Comparison of ENCODE assay signal across 8 cellular contexts in genomic region chr14:31457665-31458659, GRCh38. TPM values are rescaled to one million over a fixed set of nuclear protein-coding genes. Genes with fewer than 3 reads are reported as not detected.
DNase-seq lines count a peak whose midpoint lies in the region; ATAC-seq, FAIRE-seq and TF ChIP-seq lines count a peak whose summit lies in the region.

No MANE protein-coding gene starts in this region.

- no peak overlapping the region for H2BK15ac ChIP-seq in H9 (ENCODE audit: low read depth, low read length)

- CTCF ChIA-PET in AG04450 (lab: Charles Lee) (interaction anchor here (1.1 to 3.0 kb wide), 3 partner anchors 9 to 796 kb away, joined by 3 to 12 read pairs (median 11); partner anchors contain the start of gene HEATR5A), HepG2 (lab: Yijun Ruan, JAX; ENCODE audit: low intra/inter-chr PET ratio, low total read pairs) (no interaction called here)

- H3K9me3 ChIP-seq in AG04450 (ENCODE audit: control insufficient read depth, insufficient read depth, low read length) (no peaks in the 10 kb centered on the region), H9 (ENCODE audit: control insufficient read depth, low read depth, low read length) (no peaks in the 10 kb centered on the region), HepG2 (ENCODE audit: low read length) (no peaks in the 10 kb centered on the region), thyroid gland (no peaks in the 10 kb centered on the region)

- in situ Hi-C loops in HepG2 (cut with HindIII; ENCODE audit: extremely low pct_ligation_motif_present, low pct_unique_long_range_greater_than_20kb) = loop anchor here (5.0 kb wide), 1 partner anchor 36 kb away; the partner anchor contains the start of gene HEATR5A

- no peak overlapping the region for H2BK120ac ChIP-seq in H9 (ENCODE audit: low read depth, low read length, poor library complexity, severe bottlenecking)

- H3T11ph ChIP-seq in H9 (ENCODE audit: low read length) = no peak overlapping the region

- H2BK5ac ChIP-seq in H9 (ENCODE audit: insufficient read length, low read length) = no peak overlapping the region

- H3K56ac ChIP-seq in H9 (ENCODE audit: insufficient read length, low read depth, low read length) = no peak overlapping the region

- H3K23me2 ChIP-seq in H9 (ENCODE audit: insufficient read length, low read depth, low read length, poor library complexity, severe bottlenecking) = peaks cover 5% of the 10 kb centered on the region

- H3K4ac ChIP-seq in H9 (ENCODE audit: low read depth, low read length) = no peak overlapping the region

- H4K91ac ChIP-seq in H9 (ENCODE audit: insufficient read length, low read depth, low read length) = no peak overlapping the region

- H3K18ac ChIP-seq in H9 (ENCODE audit: insufficient read length, low read depth, low read length) = no peak overlapping the region

- TF ChIP-seq RAD21 in HepG2 (CRISPR knock-in tag; IDR thresholded peaks at IDR 0.05) = no peak

- H3K27me3 Mint-ChIP-seq in H9 (ENCODE audit: low read depth) = no peaks in the 10 kb centered on the region
- no peaks in the 10 kb centered on the region for H3K27me3 Mint-ChIP-seq in activated naive CD8-positive, alpha-beta T cell

- no peak overlapping the region for H3K14ac ChIP-seq in H9 (ENCODE audit: insufficient read depth, low read length)

- TF ChIP-seq POLR2A in HepG2 (IDR thresholded peaks at IDR 0.05; ENCODE audit: insufficient read depth in 1 of 2, low read depth in 2 of 2, low read length in 2 of 2) = no peak
- TF ChIP-seq POLR2A in thyroid gland (IDR thresholded peaks at IDR 0.05) = no peak

- TSS peak; percentile 94 for BruUV-seq in HepG2 (replicated peaks; lab: Mats Ljungman, UMichigan)

- H3K4me1 Mint-ChIP-seq in H9 = peaks cover 23 to 26% of the 10 kb centered on the region in 2 experiments
- H3K4me1 Mint-ChIP-seq in activated naive CD8-positive, alpha-beta T cell (ENCODE audit: low read depth) = peaks cover 27% of the 10 kb centered on the region

- no peak overlapping the region for H2AFZ ChIP-seq in H9 (ENCODE audit: low read length)
- peak overlapping the region; percentile 79 for H2AFZ ChIP-seq in HepG2 (ENCODE audit: low read length)

- no peaks in the 10 kb centered on the region for H3K9me3 Mint-ChIP-seq in H9
- H3K9me3 Mint-ChIP-seq in activated naive CD8-positive, alpha-beta T cell (ENCODE audit: low read depth) = no peaks in the 10 kb centered on the region

- H4K20me1 ChIP-seq in H9 (ENCODE audit: control insufficient read depth, insufficient read depth, insufficient read length) = no peaks in the 10 kb centered on the region
- H4K20me1 ChIP-seq in HepG2 (ENCODE audit: insufficient read depth, low read length) = no peaks in the 10 kb centered on the region

- no peak overlapping the region for H3K23ac ChIP-seq in H9 (ENCODE audit: insufficient read length, low read depth, low read length)

- intact Hi-C loops in HepG2 (cut with micrococcal nuclease; ENCODE audit: unreplicated experiment) (loop anchor here (1.0 to 5.0 kb wide), 6 partner anchors 38 to 799 kb away; partner anchors contain the start of genes HEATR5A, HECTD1, NUBPL and RNU6-7), thyroid gland (cut with DNase I) (no loop called here)

- POLR2A ChIA-PET in AG04450 (lab: Yijun Ruan, JAX) (interaction anchor here (0.5 to 1.6 kb wide), 5 partner anchors 16 to 257 kb away, joined by 3 to 12 read pairs (median 4); partner anchors contain the start of gene HEATR5A), HepG2 (lab: Yijun Ruan, JAX) (interaction anchor here (0.5 to 4.4 kb wide), 33 partner anchors 8 to 836 kb away, joined by 3 to 181 read pairs (median 4); partner anchors contain the start of genes ARHGAP5, HEATR5A, HECTD1 and NUBPL)

- no CpG with 5 or more reads among the region's 11 CpGs for WGBS in H9 (ENCODE audit: extremely low coverage, insufficient read length, low lambda C conversion rate)
- whole genome bisulfite sequencing in HepG2 (ENCODE audit: low lambda C conversion rate) = under 1% methylated on average over 11 of the region's 11 CpGs
- 66 to 67% methylated on average over 11 of the region's 11 CpGs for WGBS in thyroid gland, 2 donors

- H3K36me3 Mint-ChIP-seq in H9 (ENCODE audit: insufficient read depth in 1 of 3, low read depth in 3 of 3) = peaks cover 0 to 4% (median 2%) of the 10 kb centered on the region in 3 experiments; a peak in 3 of 7 replicates
- no peaks in the 10 kb centered on the region for H3K36me3 Mint-ChIP-seq in activated naive CD8-positive, alpha-beta T cell

- no peak overlapping the region for H2BK12ac ChIP-seq in H9 (ENCODE audit: insufficient read length, low read depth, low read length)

- H2AK5ac ChIP-seq in H9 (ENCODE audit: insufficient read length, low read length) = no peak overlapping the region

- H3K79me2 ChIP-seq in H9 (ENCODE audit: insufficient read depth, low read length) (no peaks in the 10 kb centered on the region), HepG2 (ENCODE audit: insufficient read depth, low read length) (peaks cover 11% of the 10 kb centered on the region)

- H3K4me3 Mint-ChIP-seq in H9 = peak overlapping the region; percentile 91 to 95
- H3K4me3 Mint-ChIP-seq in activated naive CD8-positive, alpha-beta T cell = peak overlapping the region; percentile 97

- H3K79me1 ChIP-seq in H9 (ENCODE audit: insufficient read depth, low read depth, low read length, poor library complexity, severe bottlenecking) = no peaks in the 10 kb centered on the region

- H3K36me3 ChIP-seq in HepG2 (replicated peaks in 1 of 2; ENCODE audit: control insufficient read depth in 1 of 2, insufficient read depth in 2 of 2, low read length in 2 of 2) (peaks cover 0 to 1% of the 10 kb centered on the region in 2 experiments; a peak in 2 of 5 replicates), thyroid gland (no peaks in the 10 kb centered on the region)

- no peak overlapping the region for H4K8ac ChIP-seq in H9 (replicated peaks; ENCODE audit: insufficient read length, low read depth, low read length)

- FAIRE-seq in HepG2 (lab: Jason Lieb, UNC) = no peak

- peak; percentile 22 for ATAC-seq in HepG2

- DNase-seq in AG04450 (ENCODE audit: low read depth, low spot score) (no peak), H9 (no peak), HepG2 (ENCODE audit: low spot score) (peak; percentile 93), thyroid gland (no peak), cerebellar nuclear complex (lab: John Stamatoyannopoulos, UW) (no peak), D341Med (ENCODE audit: low spot score) (no peak)
- no peak for DNase-seq in activated effector memory CD4-positive, alpha-beta T cell treated with anti-CD3 and anti-CD28 coated beads, Interleukin-2, amount 50 U/mL, for 16 hours

- H3K27ac Mint-ChIP-seq in H9 = peak overlapping the region in 1 of 3 experiments; percentile 27; a peak in 1 of 7 replicates
- H3K27ac Mint-ChIP-seq in activated naive CD8-positive, alpha-beta T cell = peak overlapping the region; percentile 96

- H3K9ac ChIP-seq in H9 (ENCODE audit: extremely low read depth, insufficient read length, low read length) (no peak overlapping the region), HepG2 (ENCODE audit: insufficient read depth, low read depth, low read length) (peak overlapping the region; percentile 93)

- no peak overlapping the region for H4K5ac ChIP-seq in H9 (ENCODE audit: insufficient read length, low read depth, low read length)

- TF ChIP-seq EP300 in HepG2 (IDR thresholded peaks at IDR 0.05; ENCODE audit: low read depth in 2 of 2, low read length in 2 of 2) = peak; percentile 38 to 67; a peak in 2 of 4 replicates
- TF ChIP-seq EP300 in HepG2 (CRISPR knock-in tag; IDR thresholded peaks at IDR 0.05; ENCODE audit: borderline replicate concordance) = peak; percentile 58

- H3K27me3 ChIP-seq in AG04450 (ENCODE audit: control insufficient read depth, insufficient read depth, low read length) (no peaks in the 10 kb centered on the region), H9 (ENCODE audit: insufficient read depth, low read length) (no peaks in the 10 kb centered on the region), HepG2 (ENCODE audit: control insufficient read depth in 1 of 2, insufficient read depth in 2 of 2, low read length in 2 of 2) (no peaks in the 10 kb centered on the region; a peak in 1 of 5 replicates), thyroid gland (no peaks in the 10 kb centered on the region)

- H3K4me2 ChIP-seq in H9 (ENCODE audit: insufficient read depth, insufficient read length, low read length) = peak overlapping the region; percentile 90
- peak overlapping the region; percentile 93 for H3K4me2 ChIP-seq in HepG2 (ENCODE audit: low read depth, low read length)

- H3K4me1 ChIP-seq in H9 (ENCODE audit: insufficient read depth, low read length) (no peaks in the 10 kb centered on the region), HepG2 (ENCODE audit: insufficient read depth, low read length) (peaks cover 21% of the 10 kb centered on the region), thyroid gland (peaks cover 6 to 12% of the 10 kb centered on the region in 2 donors)

- TF ChIP-seq CTCF in AG04450 (IDR thresholded peaks at IDR 0.05; ENCODE audit: low read depth, low read length) = no peak
- TF ChIP-seq CTCF in H9 (conservative IDR thresholded peaks at IDR 0.05) = no peak
- TF ChIP-seq CTCF in HepG2 (CRISPR knock-in tag; IDR thresholded peaks at IDR 0.05) = no peak
- no peak for TF ChIP-seq CTCF in thyroid gland (IDR thresholded peaks at IDR 0.05)

- H2BK20ac ChIP-seq in H9 (ENCODE audit: low read depth, low read length, poor library complexity, severe bottlenecking) = no peak overlapping the region

- H3K4me3 ChIP-seq in AG04450 (ENCODE audit: low read depth, low read length) (peak overlapping the region; percentile 86), HepG2 (replicated peaks in 1 of 3; ENCODE audit: insufficient read depth in 1 of 3, low read depth in 2 of 3, low read length in 3 of 3) (peak overlapping the region; percentile 66 to 88 (median 84)), thyroid gland (replicated peaks in 1 of 3) (peak overlapping the region in 2 of 3 donors; percentile 23 to 63)

- no peak overlapping the region for H3K27ac ChIP-seq in AG04450 (ENCODE audit: low read depth, low read length)
- no peak overlapping the region for H3K27ac ChIP-seq in H9 (ENCODE audit: insufficient read length, low read depth, low read length)
- H3K27ac ChIP-seq in HepG2 (ENCODE audit: extremely low read length, insufficient read depth, low read length) = peak overlapping the region; percentile 87
- H3K27ac ChIP-seq in thyroid gland = peak overlapping the region in 2 of 3 donors; percentile 82 to 87

RNA-seq across cellular contexts. Expression of gene DTD2, which starts 0.7 kb away (rescaled TPM):
- 16.6 and 18.8 TPM in 2 replicates for polyA plus RNA-seq in AG04450 (2011; rRNA removed)
- 8.2 and 14.7 TPM in 2 replicates for polyA minus RNA-seq in AG04450 (2011; rRNA and poly(A)+ RNA removed)
- total RNA-seq in H9 (2021) = 14.8 and 15.6 TPM in 2 replicates
- 49.8 and 68.8 TPM in 2 replicates for total RNA-seq in HepG2 (2016; rRNA removed; fragmentation: Illumina TruSeq; extraction: Trizol)
- 29.9 and 37.9 TPM in 2 replicates for total RNA-seq in HepG2 (2016; cell fraction: cytosol; rRNA removed; fragmentation: Illumina TruSeq; extraction: Trizol; ENCODE audit: low read depth)
- total RNA-seq in HepG2 (2016; cell fraction: insoluble cytoplasmic fraction; rRNA removed; fragmentation: Illumina TruSeq; extraction: Trizol) = 53.1 and 63.5 TPM in 2 replicates
- 110 and 116 TPM in 2 replicates for total RNA-seq in HepG2 (2016; cell fraction: membrane; rRNA removed; fragmentation: Illumina TruSeq; extraction: Trizol)
- total RNA-seq in HepG2 (2016; cell fraction: nucleus; rRNA removed; fragmentation: Illumina TruSeq; extraction: Trizol) = 23.2 and 25.1 TPM in 2 replicates
- 22.3 and 22.5 TPM in 2 replicates for polyA plus RNA-seq in HepG2 (2011; rRNA removed)
- polyA plus RNA-seq in HepG2 (2011; cell fraction: cytosol; rRNA removed) = 29.0 and 29.5 TPM in 2 replicates
- polyA plus RNA-seq in HepG2 (2011; cell fraction: nucleus; rRNA removed) = 12.9 and 15.9 TPM in 2 replicates
- 22.3 and 30.1 TPM in 2 replicates for polyA plus RNA-seq in HepG2 (2012)
- 23.7 and 37.0 TPM in 2 replicates for polyA plus RNA-seq in HepG2 (2016; cell fraction: cytosol; fragmentation: Illumina TruSeq; extraction: Trizol; ENCODE audit: low read depth)
- polyA plus RNA-seq in HepG2 (2016; cell fraction: insoluble cytoplasmic fraction; fragmentation: Illumina TruSeq; extraction: Trizol; ENCODE audit: low read depth) = 61.0 and 63.9 TPM in 2 replicates
- polyA plus RNA-seq in HepG2 (2016; cell fraction: membrane; fragmentation: Illumina TruSeq; extraction: Trizol; ENCODE audit: low read depth) = 76.4 and 78.9 TPM in 2 replicates
- polyA plus RNA-seq in HepG2 (2016; cell fraction: nucleus; fragmentation: Illumina TruSeq; extraction: Trizol; ENCODE audit: insufficient read depth, low read depth) = 28.5 and 28.7 TPM in 2 replicates
- 7.0 and 35.4 TPM in 2 replicates for polyA minus RNA-seq in HepG2 (2011; rRNA and poly(A)+ RNA removed; ENCODE audit: low replicate concordance)
- polyA minus RNA-seq in HepG2 (2011; cell fraction: cytosol; rRNA and poly(A)+ RNA removed) = 28.0 and 32.8 TPM in 2 replicates
- polyA minus RNA-seq in HepG2 (2011; cell fraction: nucleus; rRNA and poly(A)+ RNA removed) = 26.9 and 32.9 TPM in 2 replicates
- 10 to 100 TPM; 32.7 to 50.2 (median 42.0) TPM for total RNA-seq in thyroid gland

RNA-seq across cellular contexts. Expression of gene GPR33, which starts 29.9 kb away (rescaled TPM):
- polyA plus RNA-seq in AG04450 (2011; rRNA removed) (not detected in 2 replicates), HepG2 (2011; rRNA removed) (not detected in 2 replicates)
- polyA minus RNA-seq in AG04450 (2011; rRNA and poly(A)+ RNA removed) = not detected in 2 replicates
- total RNA-seq in H9 (2021) (not detected in 2 replicates), HepG2 (2016; rRNA removed; fragmentation: Illumina TruSeq; extraction: Trizol) (not detected in 2 replicates), thyroid gland (not detected)
- total RNA-seq in HepG2 (2016; cell fraction: cytosol; rRNA removed; fragmentation: Illumina TruSeq; extraction: Trizol; ENCODE audit: low read depth) = not detected in 2 replicates
- not detected in 2 replicates for total RNA-seq in HepG2 (2016; cell fraction: insoluble cytoplasmic fraction; rRNA removed; fragmentation: Illumina TruSeq; extraction: Trizol)
- total RNA-seq in HepG2 (2016; cell fraction: membrane; rRNA removed; fragmentation: Illumina TruSeq; extraction: Trizol) = not detected in 2 replicates
- not detected in 2 replicates for total RNA-seq in HepG2 (2016; cell fraction: nucleus; rRNA removed; fragmentation: Illumina TruSeq; extraction: Trizol)
- polyA plus RNA-seq in HepG2 (2011; cell fraction: cytosol; rRNA removed) = not detected in 2 replicates
- polyA plus RNA-seq in HepG2 (2011; cell fraction: nucleus; rRNA removed) = not detected in 2 replicates
- polyA plus RNA-seq in HepG2 (2012) = not detected in 2 replicates
- polyA plus RNA-seq in HepG2 (2016; cell fraction: cytosol; fragmentation: Illumina TruSeq; extraction: Trizol; ENCODE audit: low read depth) = not detected in 2 replicates
- polyA plus RNA-seq in HepG2 (2016; cell fraction: insoluble cytoplasmic fraction; fragmentation: Illumina TruSeq; extraction: Trizol; ENCODE audit: low read depth) = not detected in 2 replicates
- not detected in 2 replicates for polyA plus RNA-seq in HepG2 (2016; cell fraction: membrane; fragmentation: Illumina TruSeq; extraction: Trizol; ENCODE audit: low read depth)
- not detected in 2 replicates for polyA plus RNA-seq in HepG2 (2016; cell fraction: nucleus; fragmentation: Illumina TruSeq; extraction: Trizol; ENCODE audit: insufficient read depth, low read depth)
- not detected in 2 replicates for polyA minus RNA-seq in HepG2 (2011; rRNA and poly(A)+ RNA removed; ENCODE audit: low replicate concordance)
- polyA minus RNA-seq in HepG2 (2011; cell fraction: cytosol; rRNA and poly(A)+ RNA removed) = not detected in 2 replicates
- polyA minus RNA-seq in HepG2 (2011; cell fraction: nucleus; rRNA and poly(A)+ RNA removed) = not detected in 2 replicates

RNA-seq across cellular contexts. Expression of gene HEATR5A, which starts 37.6 kb away (rescaled TPM):
- polyA plus RNA-seq in AG04450 (2011; rRNA removed) = 26.6 and 35.4 TPM in 2 replicates
- polyA minus RNA-seq in AG04450 (2011; rRNA and poly(A)+ RNA removed) = 35.5 and 58.1 TPM in 2 replicates
- total RNA-seq in H9 (2021) = 21.2 and 23.9 TPM in 2 replicates
- total RNA-seq in HepG2 (2016; rRNA removed; fragmentation: Illumina TruSeq; extraction: Trizol) = 105 and 172 TPM in 2 replicates
- 20.4 and 21.9 TPM in 2 replicates for total RNA-seq in HepG2 (2016; cell fraction: cytosol; rRNA removed; fragmentation: Illumina TruSeq; extraction: Trizol; ENCODE audit: low read depth)
- 101 and 173 TPM in 2 replicates for total RNA-seq in HepG2 (2016; cell fraction: insoluble cytoplasmic fraction; rRNA removed; fragmentation: Illumina TruSeq; extraction: Trizol)
- total RNA-seq in HepG2 (2016; cell fraction: membrane; rRNA removed; fragmentation: Illumina TruSeq; extraction: Trizol) = 25.0 and 28.4 TPM in 2 replicates
- total RNA-seq in HepG2 (2016; cell fraction: nucleus; rRNA removed; fragmentation: Illumina TruSeq; extraction: Trizol) = 106 and 117 TPM in 2 replicates
- 35.4 and 36.4 TPM in 2 replicates for polyA plus RNA-seq in HepG2 (2011; rRNA removed)
- 18.7 and 28.7 TPM in 2 replicates for polyA plus RNA-seq in HepG2 (2011; cell fraction: cytosol; rRNA removed)
- polyA plus RNA-seq in HepG2 (2011; cell fraction: nucleus; rRNA removed) = 17.1 and 21.5 TPM in 2 replicates
- 36.1 and 45.9 TPM in 2 replicates for polyA plus RNA-seq in HepG2 (2012)
- polyA plus RNA-seq in HepG2 (2016; cell fraction: cytosol; fragmentation: Illumina TruSeq; extraction: Trizol; ENCODE audit: low read depth) = 7.9 and 8.6 TPM in 2 replicates
- polyA plus RNA-seq in HepG2 (2016; cell fraction: insoluble cytoplasmic fraction; fragmentation: Illumina TruSeq; extraction: Trizol; ENCODE audit: low read depth) = 69.4 and 72.9 TPM in 2 replicates
- polyA plus RNA-seq in HepG2 (2016; cell fraction: membrane; fragmentation: Illumina TruSeq; extraction: Trizol; ENCODE audit: low read depth) = 11.9 and 12.6 TPM in 2 replicates
- 46.2 and 49.9 TPM in 2 replicates for polyA plus RNA-seq in HepG2 (2016; cell fraction: nucleus; fragmentation: Illumina TruSeq; extraction: Trizol; ENCODE audit: insufficient read depth, low read depth)
- polyA minus RNA-seq in HepG2 (2011; rRNA and poly(A)+ RNA removed; ENCODE audit: low replicate concordance) = 118 and 198 TPM in 2 replicates
- 44.9 and 53.1 TPM in 2 replicates for polyA minus RNA-seq in HepG2 (2011; cell fraction: cytosol; rRNA and poly(A)+ RNA removed)
- polyA minus RNA-seq in HepG2 (2011; cell fraction: nucleus; rRNA and poly(A)+ RNA removed) = 106 and 121 TPM in 2 replicates
- 10 to 100 TPM; 31.0 to 46.3 (median 40.5) TPM for total RNA-seq in thyroid gland

Comparison
In these comparisons a context has a peak if more than half of its experiments do, and no peak if none do; other contexts are left out.
1. H3K27ac ChIP-seq: peak in HepG2 (single experiment) and thyroid gland (2 of 3); none in AG04450 (single experiment) and H9 (single experiment).
2. Peak in every context shown above with its lines, with median percentiles within 50 percentile points of each other: H3K4me3 ChIP-seq.